ENCODE assay signal across 23 cellular contexts in the genomic region with DNA sequence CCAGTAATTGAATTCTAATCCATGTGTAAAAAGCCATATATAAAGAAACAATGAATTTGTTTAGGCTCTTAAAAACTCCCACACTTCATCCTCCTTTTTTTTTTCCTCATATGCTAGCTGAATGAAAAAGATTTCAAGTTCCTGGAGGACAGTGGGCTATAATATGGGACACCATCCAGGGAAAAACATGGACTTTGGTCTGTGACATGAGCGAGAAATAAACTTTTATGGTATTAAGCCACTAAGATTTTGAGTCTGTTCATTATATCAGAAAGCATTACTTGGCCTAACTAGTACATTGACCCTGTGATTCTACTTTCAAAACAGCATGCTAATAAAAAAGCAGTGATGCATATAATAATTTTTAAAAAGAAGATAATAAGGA.
"Had no signal": no experiment of that assay in that cellular context is flagged by ENCODE, and none has a peak within 500 bp of the region (broad histone marks: within the 10 kb centered on the region; RNA-seq: fewer than 3 reads in every experiment).

No MANE protein-coding gene starts in this region.

- H3K4me1 Mint-ChIP-seq: activated CD4-positive, alpha-beta memory T cell treated with anti-CD3 and anti-CD28 coated beads, Interleukin-2, amount 10 ng/mL, durations not matched to agents 7 days and 5 days; activated CD4-positive, alpha-beta T cell treated with anti-CD3 and anti-CD28 coated beads, Interleukin-2, amount 10 ng/mL, durations not matched to agents 7 days and 5 days; activated naive CD4-positive, alpha-beta T cell treated with anti-CD3 and anti-CD28 coated beads, Interleukin-2, amount 10 ng/mL, durations not matched to agents 7 days and 5 days; activated naive CD8-positive, alpha-beta T cell treated with anti-CD3 and anti-CD28 coated beads, Interleukin-2, amount 10 ng/mL, durations not matched to agents 7 days and 5 days; immature natural killer cell; naive B cell; stimulated activated naive B cell treated with anti-CD40 and anti-IgM and Interleukin-4, amounts not matched to agents 10 μg/mL and 1 μg/mL and 100 μg/mL, for 72 hours had no signal

- H3K4me1 ChIP-seq: ascending aorta, gastroesophageal sphincter, lower lobe of right lung, sigmoid colon, stomach, thyroid gland had no signal

- H3K27ac ChIP-seq: ascending aorta, brain microvascular endothelial cell, gastroesophageal sphincter, lower lobe of right lung, neutrophil, sigmoid colon, stomach, thyroid gland, WERI-Rb-1 had no signal

- H3K9me3 ChIP-seq: thyroid gland had no signal

- DNase-seq: activated gamma-delta T cell; activated T-cell treated with anti-CD3 and anti-CD28 coated beads, Interleukin-2, amount 50 U/mL, for 24 hours; cortex of kidney; effector memory CD8-positive, alpha-beta T cell; immature natural killer cell; naive B cell; sigmoid colon; stimulated activated naive B cell treated with anti-CD40 and anti-IgM and Interleukin-4, amounts not matched to agents 10 μg/mL and 1 μg/mL and 100 μg/mL, for 72 hours; T-helper 9 cell had no signal

- ATAC-seq: activated CD4-positive, CD25-positive, alpha-beta regulatory T cell treated with anti-CD3 and anti-CD28 coated beads, Interleukin-2, amount 50 U/mL, for 24 hours; effector memory CD8-positive, alpha-beta T cell; gastroesophageal sphincter had no signal

- H3K36me3 Mint-ChIP-seq: activated naive CD4-positive, alpha-beta T cell treated with anti-CD3 and anti-CD28 coated beads, Interleukin-2, amount 10 ng/mL, durations not matched to agents 7 days and 5 days; activated naive CD8-positive, alpha-beta T cell treated with anti-CD3 and anti-CD28 coated beads, Interleukin-2, amount 10 ng/mL, durations not matched to agents 7 days and 5 days had no signal

- H3K36me3 ChIP-seq: ascending aorta, brain microvascular endothelial cell, gastroesophageal sphincter, lower lobe of right lung, neutrophil, sigmoid colon, stomach, thyroid gland, WERI-Rb-1 had no signal

- H3K27me3 Mint-ChIP-seq: activated CD4-positive, alpha-beta memory T cell treated with anti-CD3 and anti-CD28 coated beads, Interleukin-2, amount 10 ng/mL, durations not matched to agents 7 days and 5 days; activated CD4-positive, alpha-beta T cell treated with anti-CD3 and anti-CD28 coated beads, Interleukin-2, amount 10 ng/mL, durations not matched to agents 7 days and 5 days; activated naive CD4-positive, alpha-beta T cell treated with anti-CD3 and anti-CD28 coated beads, Interleukin-2, amount 10 ng/mL, durations not matched to agents 7 days and 5 days; activated naive CD8-positive, alpha-beta T cell treated with anti-CD3 and anti-CD28 coated beads, Interleukin-2, amount 10 ng/mL, durations not matched to agents 7 days and 5 days; effector memory CD8-positive, alpha-beta T cell; stimulated activated naive B cell treated with anti-CD40 and anti-IgM and Interleukin-4, amounts not matched to agents 10 μg/mL and 1 μg/mL and 100 μg/mL, for 72 hours had no signal

- H3K4me3 Mint-ChIP-seq: activated CD4-positive, alpha-beta memory T cell treated with anti-CD3 and anti-CD28 coated beads, Interleukin-2, amount 10 ng/mL, durations not matched to agents 7 days and 5 days; activated CD4-positive, alpha-beta T cell treated with anti-CD3 and anti-CD28 coated beads, Interleukin-2, amount 10 ng/mL, durations not matched to agents 7 days and 5 days; activated naive CD4-positive, alpha-beta T cell treated with anti-CD3 and anti-CD28 coated beads, Interleukin-2, amount 10 ng/mL, durations not matched to agents 7 days and 5 days; activated naive CD8-positive, alpha-beta T cell treated with anti-CD3 and anti-CD28 coated beads, Interleukin-2, amount 10 ng/mL, durations not matched to agents 7 days and 5 days; activated T-cell treated with anti-CD3 and anti-CD28 coated beads, Interleukin-2, amount 50 U/mL, for 24 hours; effector memory CD8-positive, alpha-beta T cell; immature natural killer cell; naive B cell; nephron progenitor cell; stimulated activated naive B cell treated with anti-CD40 and anti-IgM and Interleukin-4, amounts not matched to agents 10 μg/mL and 1 μg/mL and 100 μg/mL, for 72 hours had no signal

- H3K4me3 ChIP-seq: ascending aorta, gastroesophageal sphincter, lower lobe of right lung, sigmoid colon, stomach, thyroid gland had no signal

- H3K27me3 ChIP-seq: ascending aorta, brain microvascular endothelial cell, neutrophil, sigmoid colon, stomach, thyroid gland had no signal

- H3K27ac Mint-ChIP-seq: activated CD4-positive, alpha-beta memory T cell treated with anti-CD3 and anti-CD28 coated beads, Interleukin-2, amount 10 ng/mL, durations not matched to agents 7 days and 5 days; activated CD4-positive, alpha-beta T cell treated with anti-CD3 and anti-CD28 coated beads, Interleukin-2, amount 10 ng/mL, durations not matched to agents 7 days and 5 days; activated naive CD4-positive, alpha-beta T cell treated with anti-CD3 and anti-CD28 coated beads, Interleukin-2, amount 10 ng/mL, durations not matched to agents 7 days and 5 days; activated naive CD8-positive, alpha-beta T cell treated with anti-CD3 and anti-CD28 coated beads, Interleukin-2, amount 10 ng/mL, durations not matched to agents 7 days and 5 days; activated T-cell treated with anti-CD3 and anti-CD28 coated beads, Interleukin-2, amount 50 U/mL, for 24 hours; effector memory CD8-positive, alpha-beta T cell; immature natural killer cell; naive B cell; nephron progenitor cell; stimulated activated naive B cell treated with anti-CD40 and anti-IgM and Interleukin-4, amounts not matched to agents 10 μg/mL and 1 μg/mL and 100 μg/mL, for 72 hours had no signal
